In the genomic region with DNA sequence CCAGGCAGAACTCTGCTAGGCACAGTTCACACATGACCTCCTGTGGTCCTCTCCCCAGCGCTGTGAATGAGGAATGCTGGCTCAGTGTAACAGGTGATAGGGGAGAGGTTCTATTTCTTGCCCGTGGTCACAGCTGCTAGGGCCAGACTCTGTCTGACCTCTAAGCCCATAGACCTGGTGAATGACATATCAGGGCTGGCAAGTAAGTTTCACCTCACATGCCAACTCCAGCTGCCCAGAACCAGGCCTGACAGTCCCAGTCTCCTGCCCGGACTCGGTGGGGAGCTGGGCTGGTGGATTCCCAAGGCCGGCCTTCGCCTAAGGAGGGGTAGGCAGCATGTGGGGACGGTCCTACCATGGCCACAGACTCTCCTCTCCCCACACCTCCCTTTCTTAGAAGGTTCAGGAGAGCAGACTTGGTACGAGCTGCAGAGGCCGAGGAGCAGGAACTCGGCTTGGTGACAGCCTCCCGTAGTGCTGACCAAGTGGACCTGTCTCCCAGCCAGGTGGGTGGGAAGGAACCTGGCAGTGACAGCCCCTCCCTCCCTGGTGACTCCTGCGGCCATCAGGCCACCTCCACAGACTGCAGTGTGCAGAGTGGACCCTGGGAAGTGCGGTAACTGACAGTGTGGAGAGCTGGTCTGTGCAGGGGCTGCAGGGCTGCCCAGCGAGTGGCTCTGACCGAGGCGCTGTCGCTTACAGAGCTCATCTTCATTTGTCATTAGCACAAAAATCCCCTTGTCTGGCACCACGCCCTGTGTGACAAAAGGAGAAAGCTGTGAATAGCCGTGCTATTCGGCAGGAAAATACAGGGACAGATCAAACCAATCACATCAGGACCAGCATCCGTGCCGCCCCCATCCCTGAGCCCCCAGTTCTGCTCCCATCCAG, we compare ENCODE assay signal across 1 cellular context.
TF ChIP-seq lines count a peak whose summit lies in the region.

No MANE protein-coding gene starts in this region.

TF ChIP-seq in H1, 55 proteins besides CTCF, POLR2A, EP300 and RAD21:
- TF ChIP-seq SIRT6 (IDR thresholded peaks at IDR 0.05; ENCODE audit: low read length) (no peak), TBP (IDR thresholded peaks at IDR 0.05; ENCODE audit: low read depth, low read length) (no peak), SP1 (IDR thresholded peaks at IDR 0.05; ENCODE audit: low read depth, low read length) (no peak), BRCA1 (IDR thresholded peaks at IDR 0.05; ENCODE audit: low read depth, low read length) (no peak), SRF (IDR thresholded peaks at IDR 0.05; ENCODE audit: low read depth, low read length) (no peak), TAF1 (IDR thresholded peaks at IDR 0.05; ENCODE audit: low read depth, low read length) (no peak), POLR2AphosphoS5 (IDR thresholded peaks at IDR 0.05; ENCODE audit: low read depth, low read length) (no peak), SUZ12 (IDR thresholded peaks at IDR 0.05; ENCODE audit: low read length) (no peak), RNF2 (IDR thresholded peaks at IDR 0.05; ENCODE audit: borderline replicate concordance, low read depth, low read length, missing control alignments, poor library complexity, severe bottlenecking) (no peak), JUN (IDR thresholded peaks at IDR 0.05; ENCODE audit: low read depth, low read length) (no peak), SP4 (IDR thresholded peaks at IDR 0.05; ENCODE audit: low read length) (no peak), RXRA (IDR thresholded peaks at IDR 0.05; ENCODE audit: insufficient read depth, low read depth, low read length) (no peak), FOSL1 (IDR thresholded peaks at IDR 0.05; ENCODE audit: insufficient read depth, low read depth, low read length) (no peak), GABPA (IDR thresholded peaks at IDR 0.05; ENCODE audit: borderline replicate concordance, insufficient read depth, low read length) (no peak), TAF7 (optimal IDR thresholded peaks at IDR 0.05; ENCODE audit: borderline replicate concordance, low read depth, low read length) (no peak), YY1 (IDR thresholded peaks at IDR 0.05; ENCODE audit: low read depth, low read length) (no peak), ASH2L (IDR thresholded peaks at IDR 0.05; ENCODE audit: low read length) (no peak)
- TF ChIP-seq, protein P1, sequence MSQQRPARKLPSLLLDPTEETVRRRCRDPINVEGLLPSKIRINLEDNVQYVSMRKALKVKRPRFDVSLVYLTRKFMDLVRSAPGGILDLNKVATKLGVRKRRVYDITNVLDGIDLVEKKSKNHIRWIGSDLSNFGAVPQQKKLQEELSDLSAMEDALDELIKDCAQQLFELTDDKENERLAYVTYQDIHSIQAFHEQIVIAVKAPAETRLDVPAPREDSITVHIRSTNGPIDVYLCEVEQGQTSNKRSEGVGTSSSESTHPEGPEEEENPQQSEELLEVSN (IDR thresholded peaks at IDR 0.05): no peak
- TF ChIP-seq, protein P2, sequence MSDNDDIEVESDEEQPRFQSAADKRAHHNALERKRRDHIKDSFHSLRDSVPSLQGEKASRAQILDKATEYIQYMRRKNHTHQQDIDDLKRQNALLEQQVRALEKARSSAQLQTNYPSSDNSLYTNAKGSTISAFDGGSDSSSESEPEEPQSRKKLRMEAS (IDR thresholded peaks at IDR 0.05): no peak
